In genomic region chr12:29309320-29309902, GRCh38 we compare ENCODE assay signal across 10 cellular contexts.
A peak's percentile ranks its signal among the peaks of the same experiment; 100 is the strongest.
DNase-seq lines count a peak whose midpoint lies in the region; ATAC-seq, FAIRE-seq and TF ChIP-seq lines count a peak whose summit lies in the region.
"Had no signal": no experiment of that assay in that cellular context is flagged by ENCODE, and none has a peak within 500 bp of the region (broad histone marks: within the 10 kb centered on the region; RNA-seq: fewer than 3 reads in every experiment).

No MANE protein-coding gene starts in this region.

- TF ChIP-seq EP300 in ovary (IDR thresholded peaks at IDR 0.05): no peak

- H3K4me1 ChIP-seq in pancreas (no peaks in the 10 kb centered on the region), ovary (ENCODE audit: insufficient read depth) (no peaks in the 10 kb centered on the region)

- H3K9me3 ChIP-seq in pancreas (no peaks in the 10 kb centered on the region), ovary (no peaks in the 10 kb centered on the region)
- H3K9me3 ChIP-seq: right atrium auricular region had no signal

- TF ChIP-seq CTCF in cardiac fibroblast (IDR thresholded peaks at IDR 0.05; ENCODE audit: low read depth, low read length) (peak; percentile 50), pancreas (IDR thresholded peaks at IDR 0.05) (peak in 1 of 4 donors; percentile 17), ovary (IDR thresholded peaks at IDR 0.05) (no peak)

- DNase-seq in GM03348 (ENCODE audit: low spot score) (peak; percentile 18), NAMALWA (ENCODE audit: low spot score) (peak; percentile 48), cardiac fibroblast (ENCODE audit: low read depth in 2 of 2) (peak; percentile 57 to 61), pancreas (no peak), GOT3 (lab: John Stamatoyannopoulos, UW) (no peak), NCI-H187 (lab: John Stamatoyannopoulos, UW) (no peak), ovary (no peak)
- DNase-seq: activated CD4-positive, CD25-positive, alpha-beta regulatory T cell; effector CD8-positive, alpha-beta T cell had no signal

- no peak for TF ChIP-seq POLR2A in ovary (IDR thresholded peaks at IDR 0.05)

- FAIRE-seq in pancreas (lab: Jason Lieb, UNC): peak; percentile 32

- ATAC-seq in pancreas: no peak

- no peak overlapping the region for H3K27ac ChIP-seq in pancreas
- H3K27ac ChIP-seq in ovary: no peak overlapping the region
- H3K27ac ChIP-seq: right atrium auricular region had no signal

- intact Hi-C loops in pancreas (cut with DNase I): no loop called here
- intact Hi-C loops in ovary (cut with DNase I): no loop called here

- H3K36me3 ChIP-seq in pancreas (no peaks in the 10 kb centered on the region), ovary (no peaks in the 10 kb centered on the region)
- H3K36me3 ChIP-seq: right atrium auricular region had no signal

- WGBS in pancreas, 2 donors: 48 to 83% methylated on average over 4 of the region's 4 CpGs
- WGBS in ovary, 3 donors: 71 to 79% (median 76%) methylated on average over 4 of the region's 4 CpGs

- H3K4me3 ChIP-seq in cardiac fibroblast (replicated peaks in 1 of 2; ENCODE audit: low read depth in 2 of 2, low read length in 2 of 2): no peak overlapping the region
- H3K4me3 ChIP-seq in pancreas: no peak overlapping the region
- no peak overlapping the region for H3K4me3 ChIP-seq in ovary
- H3K4me3 ChIP-seq: right atrium auricular region had no signal

- no peaks in the 10 kb centered on the region for H3K27me3 ChIP-seq in pancreas
- H3K27me3 ChIP-seq in ovary: no peaks in the 10 kb centered on the region
- H3K27me3 ChIP-seq: right atrium auricular region had no signal

Comparison
In these comparisons a context has a peak if more than half of its experiments do, and no peak if none do; other contexts are left out.
1. DNase-seq: peak in GM03348 (single experiment), NAMALWA (single experiment) and cardiac fibroblast (2 of 2); none in pancreas (0 of 6), GOT3 (single experiment), NCI-H187 (0 of 2) and ovary (0 of 5).